16 cellular contexts compared by ENCODE assay signal in the genomic region with DNA sequence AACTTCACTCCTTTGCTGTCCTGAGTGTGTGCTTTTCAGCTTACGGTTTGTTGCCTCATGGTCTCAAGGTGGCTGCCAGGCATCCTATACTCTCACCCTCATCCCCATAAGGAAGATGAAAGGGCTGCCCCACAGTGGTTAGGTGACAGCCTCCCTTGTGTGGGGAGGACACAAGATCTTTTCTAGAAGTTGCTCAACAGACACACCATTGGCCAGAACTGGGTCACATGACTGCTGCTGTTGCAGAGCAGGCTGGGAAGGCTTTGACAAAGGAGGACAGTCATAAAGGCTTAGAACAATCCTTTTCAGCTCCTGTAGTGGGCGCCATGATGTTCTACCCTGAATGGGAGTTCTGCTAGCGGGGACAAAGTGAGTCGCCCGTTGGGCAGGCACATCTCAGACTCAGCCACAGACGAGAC.
DNase-seq lines count a peak whose midpoint lies in the region; ATAC-seq and TF ChIP-seq lines count a peak whose summit lies in the region.
"Had no signal": no experiment of that assay in that cellular context is flagged by ENCODE, and none has a peak within 500 bp of the region (broad histone marks: within the 10 kb centered on the region; RNA-seq: fewer than 3 reads in every experiment).

No MANE protein-coding gene starts in this region.

- no peak overlapping the region for H3K4me2 ChIP-seq in DOHH2 (ENCODE audit: low read length)

- H3K27ac ChIP-seq in DOHH2 (ENCODE audit: low read depth, low read length) (no peak overlapping the region), HEK293 (ENCODE audit: extremely low read depth, low read depth, low read length) (no peak overlapping the region)
- H3K27ac ChIP-seq: epithelial cell of prostate, parathyroid adenoma had no signal

- H3K4me1 ChIP-seq in DOHH2 (ENCODE audit: control insufficient read depth, low read length), result no peaks in the 10 kb centered on the region
- H3K4me1 ChIP-seq in HEK293 (ENCODE audit: control insufficient read depth, insufficient read depth, low read length), result no peaks in the 10 kb centered on the region
- H3K4me1 ChIP-seq: parathyroid adenoma had no signal

- no peaks in the 10 kb centered on the region for H3K79me2 ChIP-seq in DOHH2 (ENCODE audit: control insufficient read depth, low read length)
- H3K79me2 ChIP-seq: parathyroid adenoma had no signal

- H3K4me3 ChIP-seq in DOHH2 (ENCODE audit: low read length) (no peak overlapping the region), HEK293 (ENCODE audit: low read depth, low read length) (no peak overlapping the region)
- H3K4me3 ChIP-seq: mucosa of descending colon had no signal

- TF ChIP-seq CTCF in DOHH2 (IDR thresholded peaks at IDR 0.05; ENCODE audit: low read depth, low read length, poor library complexity, severe bottlenecking), result peak; percentile 23
- no peak for TF ChIP-seq CTCF in HEK293 (tag by site-specific recombination; IDR thresholded peaks at IDR 0.05)
- no peak for TF ChIP-seq CTCF in GM10266 (IDR thresholded peaks at IDR 0.05; ENCODE audit: control insufficient read depth, insufficient read depth, low read depth, missing control alignments)

- H3K36me3 ChIP-seq in DOHH2 (ENCODE audit: control insufficient read depth, low read length) (no peaks in the 10 kb centered on the region), HEK293 (ENCODE audit: control insufficient read depth in 2 of 2, insufficient read depth in 1 of 2, low read length in 2 of 2) (peaks cover 0 to 9% of the 10 kb centered on the region in 2 experiments; a peak in 2 of 3 replicates)

- H3F3A ChIP-seq in DOHH2 (ENCODE audit: control insufficient read depth, insufficient read depth), result no peaks in the 10 kb centered on the region

- no peaks in the 10 kb centered on the region for H4K20me1 ChIP-seq in DOHH2 (ENCODE audit: control insufficient read depth, insufficient read depth, low read depth, low read length)

- no peaks in the 10 kb centered on the region for H3K27me3 ChIP-seq in DOHH2 (ENCODE audit: control insufficient read depth, low read length)

- POLR2A ChIA-PET in HEK293 (lab: Yijun Ruan, JAX), result interaction anchor here (0.8 kb wide), 1 partner anchor 9 kb away, joined by 4 read pairs; no protein-coding TSS in a partner anchor

- H3K9me2 ChIP-seq in DOHH2 (replicated peaks; ENCODE audit: control insufficient read depth, low read length), result no peaks in the 10 kb centered on the region

- CTCF ChIA-PET in HEK293 (lab: Yijun Ruan, JAX), result interaction anchor here (0.6 to 2.3 kb wide), 5 partner anchors 11 to 150 kb away, joined by 3 to 9 read pairs (median 5); no protein-coding TSS in a partner anchor

- DNase-seq in SW480 (ENCODE audit: low spot score) (peak; percentile 25), foreskin melanocyte (peak; percentile 17), NCI-H526 (lab: John Stamatoyannopoulos, UW) (no peak), HPDE6-E6E7 (ENCODE audit: extremely low spot score) (no peak), GM10266 (ENCODE audit: extremely low spot score) (no peak)
- DNase-seq: activated CD4-positive, alpha-beta memory T cell treated with anti-CD3 and anti-CD28 coated beads for 36 hours; amygdala; DMS 273 treated with DMSO at 0.1 percent for 48 hours; head of caudate nucleus; mucosa of descending colon had no signal

- H3K9me3 ChIP-seq in DOHH2 (ENCODE audit: control insufficient read depth, insufficient read depth, low read length) (no peaks in the 10 kb centered on the region), HEK293 (ENCODE audit: control insufficient read depth, insufficient read depth, low read depth, low read length) (no peaks in the 10 kb centered on the region; the same call in 1 of the 2 replicates)
- H3K9me3 ChIP-seq: mucosa of descending colon had no signal

- no peak for ATAC-seq in GM19351 (IDR thresholded peaks at IDR 0.05; ENCODE audit: unreplicated experiment)
- ATAC-seq: mucosa of descending colon, Right ventricle myocardium inferior had no signal

TF ChIP-seq in HEK293, 187 proteins besides CTCF, POLR2A, EP300 and RAD21:
- TF ChIP-seq ZNF292 (tag by site-specific recombination; IDR thresholded peaks at IDR 0.05; ENCODE audit: borderline replicate concordance, low read depth), result no peak
- no peak for TF ChIP-seq KLF9 (tag by site-specific recombination; IDR thresholded peaks at IDR 0.05; ENCODE audit: low read depth)
- TF ChIP-seq ZNF280D (tag by site-specific recombination; IDR thresholded peaks at IDR 0.05), result peak; percentile 90
- no peak for TF ChIP-seq ZNF132 (tag by site-specific recombination; IDR thresholded peaks at IDR 0.05; ENCODE audit: borderline replicate concordance)
- TF ChIP-seq SETDB1 (IDR thresholded peaks at IDR 0.05; ENCODE audit: insufficient read length, low read length), result peak; percentile 52
- peak; percentile 95; the same call in 1 of the 2 replicates for TF ChIP-seq TRIM28 (IDR thresholded peaks at IDR 0.05; ENCODE audit: borderline replicate concordance, low read length)
- TF ChIP-seq ZBTB17 (tag by site-specific recombination; IDR thresholded peaks at IDR 0.05), result no peak
- TF ChIP-seq, protein P1, sequence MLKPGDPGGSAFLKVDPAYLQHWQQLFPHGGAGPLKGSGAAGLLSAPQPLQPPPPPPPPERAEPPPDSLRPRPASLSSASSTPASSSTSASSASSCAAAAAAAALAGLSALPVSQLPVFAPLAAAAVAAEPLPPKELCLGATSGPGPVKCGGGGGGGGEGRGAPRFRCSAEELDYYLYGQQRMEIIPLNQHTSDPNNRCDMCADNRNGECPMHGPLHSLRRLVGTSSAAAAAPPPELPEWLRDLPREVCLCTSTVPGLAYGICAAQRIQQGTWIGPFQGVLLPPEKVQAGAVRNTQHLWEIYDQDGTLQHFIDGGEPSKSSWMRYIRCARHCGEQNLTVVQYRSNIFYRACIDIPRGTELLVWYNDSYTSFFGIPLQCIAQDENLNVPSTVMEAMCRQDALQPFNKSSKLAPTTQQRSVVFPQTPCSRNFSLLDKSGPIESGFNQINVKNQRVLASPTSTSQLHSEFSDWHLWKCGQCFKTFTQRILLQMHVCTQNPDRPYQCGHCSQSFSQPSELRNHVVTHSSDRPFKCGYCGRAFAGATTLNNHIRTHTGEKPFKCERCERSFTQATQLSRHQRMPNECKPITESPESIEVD (tag by site-specific recombination; IDR thresholded peaks at IDR 0.05), result no peak
- no peak for TF ChIP-seq ZNF221 (tag by site-specific recombination; IDR thresholded peaks at IDR 0.05; ENCODE audit: borderline replicate concordance)
- TF ChIP-seq, protein P2, sequence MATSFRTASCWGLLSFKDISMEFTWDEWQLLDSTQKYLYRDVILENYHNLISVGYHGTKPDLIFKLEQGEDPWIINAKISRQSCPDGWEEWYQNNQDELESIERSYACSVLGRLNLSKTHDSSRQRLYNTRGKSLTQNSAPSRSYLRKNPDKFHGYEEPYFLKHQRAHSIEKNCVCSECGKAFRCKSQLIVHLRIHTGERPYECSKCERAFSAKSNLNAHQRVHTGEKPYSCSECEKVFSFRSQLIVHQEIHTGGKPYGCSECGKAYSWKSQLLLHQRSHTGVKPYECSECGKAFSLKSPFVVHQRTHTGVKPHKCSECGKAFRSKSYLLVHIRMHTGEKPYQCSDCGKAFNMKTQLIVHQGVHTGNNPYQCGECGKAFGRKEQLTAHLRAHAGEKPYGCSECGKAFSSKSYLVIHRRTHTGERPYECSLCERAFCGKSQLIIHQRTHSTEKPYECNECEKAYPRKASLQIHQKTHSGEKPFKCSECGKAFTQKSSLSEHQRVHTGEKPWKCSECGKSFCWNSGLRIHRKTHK (tag by site-specific recombination; IDR thresholded peaks at IDR 0.05), result no peak
- no peak for TF ChIP-seq ZNF830 (tag by site-specific recombination; IDR thresholded peaks at IDR 0.05; ENCODE audit: low read depth)
- no peak for TF ChIP-seq ZFP41 (tag by site-specific recombination; IDR thresholded peaks at IDR 0.05; ENCODE audit: borderline replicate concordance)
- TF ChIP-seq, protein P3, sequence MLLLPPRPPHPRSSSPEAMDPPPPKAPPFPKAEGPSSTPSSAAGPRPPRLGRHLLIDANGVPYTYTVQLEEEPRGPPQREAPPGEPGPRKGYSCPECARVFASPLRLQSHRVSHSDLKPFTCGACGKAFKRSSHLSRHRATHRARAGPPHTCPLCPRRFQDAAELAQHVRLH (tag by site-specific recombination; IDR thresholded peaks at IDR 0.05), result peak; percentile 76; the same call in 1 of the 2 replicates

Comparison
In these comparisons a context has a peak if more than half of its experiments do, and no peak if none do; other contexts are left out.
1. DNase-seq: peak in SW480 (single experiment) and foreskin melanocyte (single experiment); none in NCI-H526 (0 of 2), HPDE6-E6E7 (single experiment) and GM10266 (single experiment).